In the genomic region with DNA sequence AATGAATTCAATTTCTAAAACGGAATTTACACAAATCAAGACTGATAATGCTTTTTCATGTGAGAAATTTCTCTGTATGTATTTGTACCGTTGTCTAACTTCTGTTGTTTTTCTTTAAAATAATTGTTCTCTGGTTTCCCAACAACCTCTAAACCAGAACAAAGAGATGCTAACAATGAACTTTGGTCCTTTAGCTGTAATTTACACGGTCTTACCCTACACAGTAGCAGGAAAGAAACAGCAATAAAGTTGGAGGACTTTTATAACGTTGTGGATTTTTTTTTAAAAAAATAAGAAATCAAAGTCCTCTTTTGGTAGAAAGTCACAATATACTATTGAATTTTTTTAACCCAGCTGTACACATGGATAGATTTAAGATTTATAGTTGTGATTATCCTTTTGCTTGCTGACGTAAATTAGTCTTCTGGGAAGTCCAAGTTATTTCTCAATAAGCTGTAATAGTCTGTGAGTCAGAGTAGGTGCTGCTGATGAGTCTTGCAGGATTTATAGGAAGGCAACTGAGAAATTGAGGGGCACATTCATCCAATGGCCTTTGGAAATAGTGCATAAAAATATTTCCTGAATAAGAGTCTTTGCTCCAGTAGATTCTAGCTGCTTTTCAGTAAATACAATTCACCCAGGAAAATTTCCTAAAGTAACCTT, we compare ENCODE assay signal across 13 cellular contexts.
DNase-seq lines count a peak whose midpoint lies in the region; ATAC-seq and TF ChIP-seq lines count a peak whose summit lies in the region.
"Had no signal": no experiment of that assay in that cellular context is flagged by ENCODE, and none has a peak within 500 bp of the region (broad histone marks: within the 10 kb centered on the region; RNA-seq: fewer than 3 reads in every experiment).

No MANE protein-coding gene starts in this region.

- H3K9me3 Mint-ChIP-seq in activated CD4-positive, alpha-beta memory T cell treated with anti-CD3 and anti-CD28 coated beads, Interleukin-2, amount 10 ng/mL, durations not matched to agents 7 days and 5 days: no peaks in the 10 kb centered on the region

- H3K36me3 ChIP-seq in esophagus muscularis mucosa: no peaks in the 10 kb centered on the region
- H3K36me3 ChIP-seq: thyroid gland had no signal

- no peak for ATAC-seq in HG03175 (IDR thresholded peaks at IDR 0.05; ENCODE audit: unreplicated experiment)
- no peak for ATAC-seq in HG03439 (IDR thresholded peaks at IDR 0.05; ENCODE audit: unreplicated experiment)
- ATAC-seq: activated CD4-positive, alpha-beta T cell treated with anti-CD3 and anti-CD28 coated beads for 36 hours had no signal

- intact Hi-C loops in esophagus muscularis mucosa (cut with DNase I): no loop called here

- TF ChIP-seq EP300 in esophagus muscularis mucosa (IDR thresholded peaks at IDR 0.05): peak; percentile 8

- H3K36me3 Mint-ChIP-seq in activated CD4-positive, alpha-beta memory T cell treated with anti-CD3 and anti-CD28 coated beads, Interleukin-2, amount 10 ng/mL, durations not matched to agents 7 days and 5 days (ENCODE audit: low read depth): no peaks in the 10 kb centered on the region
- H3K36me3 Mint-ChIP-seq: immature natural killer cell had no signal

- no peak overlapping the region for H3K27ac Mint-ChIP-seq in activated CD4-positive, alpha-beta memory T cell treated with anti-CD3 and anti-CD28 coated beads, Interleukin-2, amount 10 ng/mL, durations not matched to agents 7 days and 5 days
- H3K27ac Mint-ChIP-seq: activated CD4-positive, alpha-beta T cell treated with anti-CD3 and anti-CD28 coated beads for 36 hours; immature natural killer cell had no signal

- WGBS in esophagus muscularis mucosa: 59% methylated on average over 5 of the region's 5 CpGs

- peaks cover 9% of the 10 kb centered on the region for H3K27me3 Mint-ChIP-seq in activated CD4-positive, alpha-beta memory T cell treated with anti-CD3 and anti-CD28 coated beads, Interleukin-2, amount 10 ng/mL, durations not matched to agents 7 days and 5 days
- H3K27me3 Mint-ChIP-seq: activated CD4-positive, alpha-beta T cell treated with anti-CD3 and anti-CD28 coated beads for 36 hours had no signal

- H3K27ac ChIP-seq in esophagus muscularis mucosa (replicated peaks in 1 of 4): peak overlapping the region in 1 of 4 donors; percentile 48
- H3K27ac ChIP-seq: thyroid gland had no signal

- POLR2A ChIA-PET in activated CD4-positive, alpha-beta memory T cell treated with anti-CD3 and anti-CD28 coated beads, Interleukin-2, amount 10 ng/mL, durations not matched to agents 7 days and 5 days (lab: Charles Lee): no interaction called here

- H3K4me1 ChIP-seq in esophagus muscularis mucosa: peaks cover 0 to 8% (median 0%) of the 10 kb centered on the region in 4 donors
- H3K4me1 ChIP-seq: thyroid gland had no signal

- TF ChIP-seq CTCF in esophagus muscularis mucosa (IDR thresholded peaks at IDR 0.05) (no peak), retinal pigment epithelial cell (conservative IDR thresholded peaks at IDR 0.05; ENCODE audit: low read depth, low read length) (no peak)

- H3K4me3 ChIP-seq in esophagus muscularis mucosa (no peak overlapping the region), retinal pigment epithelial cell (ENCODE audit: low read length) (no peak overlapping the region)
- H3K4me3 ChIP-seq: thyroid gland had no signal

- CTCF ChIA-PET in activated CD4-positive, alpha-beta memory T cell treated with anti-CD3 and anti-CD28 coated beads, Interleukin-2, amount 10 ng/mL, durations not matched to agents 7 days and 5 days (lab: Charles Lee): no interaction called here

- no peaks in the 10 kb centered on the region for H3K9me3 ChIP-seq in esophagus muscularis mucosa
- H3K9me3 ChIP-seq: thyroid gland had no signal

- peak; percentile 91 for DNase-seq in GM04504 (ENCODE audit: low read depth)
- DNase-seq in RPMI7951 (ENCODE audit: low read depth): peak; percentile 58
- DNase-seq in esophagus muscularis mucosa (ENCODE audit: extremely low spot score): no peak
- DNase-seq in retinal pigment epithelial cell (ENCODE audit: low read depth): peak; percentile 80
- no peak for DNase-seq in activated CD4-positive, alpha-beta memory T cell treated with anti-CD3 and anti-CD28 coated beads, Interleukin-2, amount 10 ng/mL, durations not matched to agents 7 days and 5 days
- DNase-seq in mucosa of gallbladder (ENCODE audit: low spot score): no peak
- DNase-seq: activated CD4-positive, alpha-beta T cell treated with anti-CD3 and anti-CD28 coated beads for 36 hours; immature natural killer cell; NCI-H446 treated with DMSO at 0.1 percent for 48 hours; SHP77 treated with DMSO at 0.1 percent for 48 hours; thyroid gland had no signal

- H3K4me1 Mint-ChIP-seq in activated CD4-positive, alpha-beta memory T cell treated with anti-CD3 and anti-CD28 coated beads, Interleukin-2, amount 10 ng/mL, durations not matched to agents 7 days and 5 days: no peaks in the 10 kb centered on the region
- H3K4me1 Mint-ChIP-seq: immature natural killer cell had no signal

- H3K27me3 ChIP-seq in esophagus muscularis mucosa: no peaks in the 10 kb centered on the region
- H3K27me3 ChIP-seq: thyroid gland had no signal

- H3K4me3 Mint-ChIP-seq in activated CD4-positive, alpha-beta memory T cell treated with anti-CD3 and anti-CD28 coated beads, Interleukin-2, amount 10 ng/mL, durations not matched to agents 7 days and 5 days: no peak overlapping the region
- H3K4me3 Mint-ChIP-seq: activated CD4-positive, alpha-beta T cell treated with anti-CD3 and anti-CD28 coated beads for 36 hours; immature natural killer cell had no signal

- no peak for TF ChIP-seq POLR2A in esophagus muscularis mucosa (IDR thresholded peaks at IDR 0.05; ENCODE audit: low read depth)

Comparison
In these comparisons a context has a peak if more than half of its experiments do, and no peak if none do; other contexts are left out.
1. DNase-seq: peak in GM04504 (single experiment), RPMI7951 (single experiment) and retinal pigment epithelial cell (single experiment); none in esophagus muscularis mucosa (single experiment), activated CD4-positive, alpha-beta memory T cell treated with anti-CD3 and anti-CD28 coated beads, Interleukin-2, amount 10 ng/mL, durations not matched to agents 7 days and 5 days (single experiment) and mucosa of gallbladder (single experiment).